13 cellular contexts compared by ENCODE assay signal in genomic region chr1:29875557-29876028, GRCh38.
DNase-seq lines count a peak whose midpoint lies in the region; ATAC-seq, FAIRE-seq and TF ChIP-seq lines count a peak whose summit lies in the region.
"Had no signal": no experiment of that assay in that cellular context is flagged by ENCODE, and none has a peak within 500 bp of the region (broad histone marks: within the 10 kb centered on the region; RNA-seq: fewer than 3 reads in every experiment).

No MANE protein-coding gene starts in this region.

- DNase-seq in DMS153 (lab: John Stamatoyannopoulos, UW) = peak; percentile 97
- peak; percentile 93 for DNase-seq in NCI-H1092 (lab: John Stamatoyannopoulos, UW)
- DNase-seq in PC-3 = peak; percentile 30
- DNase-seq in left ventricle myocardium inferior = no peak
- no peak for DNase-seq in GM19238 (ENCODE audit: insufficient read length, low spot score)
- DNase-seq in H54 (ENCODE audit: insufficient read length, low spot score) = no peak
- no peak for DNase-seq in NCI-H524 treated with DMSO at 0.1 percent for 48 hours (lab: John Stamatoyannopoulos, UW)
- DNase-seq: CD4-positive, alpha-beta T cell; cerebellar nuclear complex; naive thymus-derived CD4-positive, alpha-beta T cell had no signal

- H3K4me3 ChIP-seq in PC-3 (ENCODE audit: low read length) = no peak overlapping the region
- H3K4me3 ChIP-seq in left ventricle myocardium inferior = no peak overlapping the region
- H3K4me3 ChIP-seq: suprapubic skin had no signal

- no peak for FAIRE-seq in H54 (lab: Jason Lieb, UNC)

- no peaks in the 10 kb centered on the region for H3K9me2 ChIP-seq in PC-3 (replicated peaks; ENCODE audit: low read length)

- H3K4me1 ChIP-seq in PC-3 (ENCODE audit: insufficient read depth, low read length) (peaks cover 5% of the 10 kb centered on the region; the same call in 1 of the 2 replicates), left ventricle myocardium inferior (peaks cover 17% of the 10 kb centered on the region)
- H3K4me1 ChIP-seq: suprapubic skin had no signal

- ATAC-seq in PC-3 (no peak), GM18511 (IDR thresholded peaks at IDR 0.05; ENCODE audit: unreplicated experiment) (no peak)
- ATAC-seq: naive thymus-derived CD4-positive, alpha-beta T cell; Panc1 had no signal

- BruUV-seq in PC-3 (replicated peaks; lab: Mats Ljungman, UMichigan) = no TSS peak

- H3F3A ChIP-seq in PC-3 (ENCODE audit: low read length, unreplicated experiment) = no peaks in the 10 kb centered on the region

- no peak overlapping the region for H3K9ac ChIP-seq in PC-3 (ENCODE audit: low read length)

- CTCF ChIA-PET in PC-3 (lab: Charles Lee) = no interaction called here

- H3K27ac ChIP-seq in PC-3 (ENCODE audit: low read length) (no peak overlapping the region), left ventricle myocardium inferior (replicated peaks) (peak overlapping the region; percentile 16)
- H3K27ac ChIP-seq: suprapubic skin had no signal

- H3K79me2 ChIP-seq in PC-3 (ENCODE audit: low read length) = no peaks in the 10 kb centered on the region

- POLR2A ChIA-PET in PC-3 (lab: Charles Lee; ENCODE audit: unreplicated experiment) = no interaction called here

- intact Hi-C loops in PC-3 (cut with micrococcal nuclease) = no loop called here
- intact Hi-C loops in left ventricle myocardium inferior (cut with micrococcal nuclease) = no loop called here

- no peak overlapping the region for H3K4me2 ChIP-seq in PC-3 (ENCODE audit: low read length)

- no peak for TF ChIP-seq CTCF in PC-3 (conservative IDR thresholded peaks at IDR 0.05; ENCODE audit: low read depth, low read length)
- no peak for TF ChIP-seq CTCF in left ventricle myocardium inferior (IDR thresholded peaks at IDR 0.05; ENCODE audit: borderline replicate concordance)

- no peaks in the 10 kb centered on the region for H4K20me1 ChIP-seq in PC-3 (ENCODE audit: low read length)

- H3K36me3 ChIP-seq in PC-3 (ENCODE audit: low read depth, low read length) (no peaks in the 10 kb centered on the region), left ventricle myocardium inferior (no peaks in the 10 kb centered on the region)
- H3K36me3 ChIP-seq: suprapubic skin had no signal

- H3K27me3 ChIP-seq in PC-3 (ENCODE audit: low read length) (peaks cover 16% of the 10 kb centered on the region), left ventricle myocardium inferior (ENCODE audit: low read depth) (peaks cover 29% of the 10 kb centered on the region)

- H2AFZ ChIP-seq in PC-3 (ENCODE audit: low read length) = no peak overlapping the region

- no peaks in the 10 kb centered on the region for H3K9me3 ChIP-seq in PC-3 (ENCODE audit: low read length)
- H3K9me3 ChIP-seq in left ventricle myocardium inferior (replicated peaks) = peaks cover 14% of the 10 kb centered on the region
- H3K9me3 ChIP-seq: suprapubic skin had no signal

- no peak for TF ChIP-seq POLR2A in H54 (IDR thresholded peaks at IDR 0.05; ENCODE audit: low read depth, low read length)

Comparison
In these comparisons a context has a peak if more than half of its experiments do, and no peak if none do; other contexts are left out.
1. DNase-seq: peak in DMS153 (single experiment), NCI-H1092 (single experiment) and PC-3 (single experiment); none in left ventricle myocardium inferior (single experiment), GM19238 (single experiment), H54 (single experiment) and NCI-H524 treated with DMSO at 0.1 percent for 48 hours (single experiment).